In genomic region chr3:31275038-31275562, GRCh38 we compare ENCODE assay signal across 14 cellular contexts.
DNase-seq lines count a peak whose midpoint lies in the region; ATAC-seq and TF ChIP-seq lines count a peak whose summit lies in the region.
"Had no signal": no experiment of that assay in that cellular context is flagged by ENCODE, and none has a peak within 500 bp of the region (broad histone marks: within the 10 kb centered on the region; RNA-seq: fewer than 3 reads in every experiment).

No MANE protein-coding gene starts in this region.

- no peak overlapping the region for H3K4me3 ChIP-seq in foreskin fibroblast (ENCODE audit: low read depth in 1 of 2, low read length in 2 of 2)
- no peak overlapping the region for H3K4me3 ChIP-seq in skeletal muscle cell (ENCODE audit: low read depth, low read length)
- H3K4me3 ChIP-seq in BE2C (ENCODE audit: low read depth, low read length): no peak overlapping the region
- H3K4me3 ChIP-seq: esophagus squamous epithelium had no signal

- peak; percentile 77 for DNase-seq in GM03348 (ENCODE audit: low spot score)
- DNase-seq in WTC11 (ENCODE audit: low spot score): no peak
- DNase-seq in foreskin fibroblast: peak; percentile 7 to 45
- peak; percentile 45 for DNase-seq in skeletal muscle cell (ENCODE audit: low read depth)
- DNase-seq in 8988T: no peak
- no peak for DNase-seq in stimulated activated CD4-positive, alpha-beta T cell treated with anti-CD3 and anti-CD28 coated beads, Interleukin-4, amount 100 ng/mL, for 1 hour
- DNase-seq in BE2C: no peak
- DNase-seq: activated CD4-positive, alpha-beta T cell treated with anti-CD3 and anti-CD28 coated beads for 4 hours; esophagus squamous epithelium; naive thymus-derived CD4-positive, alpha-beta T cell; NCI-H2107; SHP77 had no signal

- H3K27me3 Mint-ChIP-seq in WTC11 (ENCODE audit: low read depth): no peaks in the 10 kb centered on the region; the same call in 1 of the 2 replicates
- H3K27me3 Mint-ChIP-seq: activated naive CD4-positive, alpha-beta T cell treated with anti-CD3 and anti-CD28 coated beads, Interleukin-2, amount 50 U/mL, for 24 hours had no signal

- ATAC-seq in WTC11 (no peak), HG02588 (IDR thresholded peaks at IDR 0.05; ENCODE audit: unreplicated experiment) (no peak)
- ATAC-seq: naive thymus-derived CD4-positive, alpha-beta T cell had no signal

- no peaks in the 10 kb centered on the region for H3K9me3 Mint-ChIP-seq in WTC11
- H3K9me3 Mint-ChIP-seq: activated naive CD4-positive, alpha-beta T cell treated with anti-CD3 and anti-CD28 coated beads, Interleukin-2, amount 50 U/mL, for 24 hours had no signal

- no peaks in the 10 kb centered on the region for H3K36me3 Mint-ChIP-seq in WTC11
- H3K36me3 Mint-ChIP-seq: activated naive CD4-positive, alpha-beta T cell treated with anti-CD3 and anti-CD28 coated beads, Interleukin-2, amount 50 U/mL, for 24 hours had no signal

- CTCF ChIA-PET in WTC11 (lab: Charles Lee): no interaction called here

- no peaks in the 10 kb centered on the region for H3K36me3 ChIP-seq in BE2C
- H3K36me3 ChIP-seq: esophagus squamous epithelium had no signal

- H3K27me3 ChIP-seq in BE2C: no peaks in the 10 kb centered on the region
- H3K27me3 ChIP-seq: esophagus squamous epithelium had no signal

- no peak overlapping the region for H3K4me3 Mint-ChIP-seq in WTC11
- H3K4me3 Mint-ChIP-seq: activated naive CD4-positive, alpha-beta T cell treated with anti-CD3 and anti-CD28 coated beads, Interleukin-2, amount 50 U/mL, for 24 hours; naive thymus-derived CD4-positive, alpha-beta T cell had no signal

- H3K4me1 Mint-ChIP-seq in WTC11: peaks cover 30% of the 10 kb centered on the region

- TF ChIP-seq CTCF in WTC11 (IDR thresholded peaks at IDR 0.05) (no peak), foreskin fibroblast (IDR thresholded peaks at IDR 0.05; ENCODE audit: low read depth, low read length) (no peak), BE2C (IDR thresholded peaks at IDR 0.05; ENCODE audit: low read depth, low read length) (no peak)

- no peak overlapping the region for H3K27ac Mint-ChIP-seq in WTC11
- H3K27ac Mint-ChIP-seq: activated naive CD4-positive, alpha-beta T cell treated with anti-CD3 and anti-CD28 coated beads, Interleukin-2, amount 50 U/mL, for 24 hours; naive thymus-derived CD4-positive, alpha-beta T cell had no signal

- no peaks in the 10 kb centered on the region for H3K4me1 ChIP-seq in BE2C

- H3K9me3 ChIP-seq in BE2C: no peaks in the 10 kb centered on the region
- H3K9me3 ChIP-seq: esophagus squamous epithelium had no signal

- POLR2A ChIA-PET in WTC11 (lab: Charles Lee): no interaction called here

TF ChIP-seq in WTC11, 78 proteins besides CTCF, POLR2A, EP300 and RAD21:
- TF ChIP-seq TCF7 (CRISPR knock-in tag; IDR thresholded peaks at IDR 0.05; ENCODE audit: low read depth): no peak
- TF ChIP-seq GABPB1 (CRISPR knock-in tag; IDR thresholded peaks at IDR 0.05): peak; percentile 29; the same call in 1 of the 2 replicates
- no peak for TF ChIP-seq SMAD3 (CRISPR knock-in tag; IDR thresholded peaks at IDR 0.05; ENCODE audit: borderline replicate concordance)

Comparison
In these comparisons a context has a peak if more than half of its experiments do, and no peak if none do; other contexts are left out.
1. DNase-seq: peak in GM03348 (single experiment), foreskin fibroblast (2 of 2) and skeletal muscle cell (single experiment); none in WTC11 (single experiment), 8988T (single experiment), stimulated activated CD4-positive, alpha-beta T cell treated with anti-CD3 and anti-CD28 coated beads, Interleukin-4, amount 100 ng/mL, for 1 hour (single experiment) and BE2C (single experiment).